In genomic region chr2:112691761-112692370, GRCh38 we compare ENCODE assay signal across 2 cellular contexts.
TF ChIP-seq lines count a peak whose summit lies in the region.

No MANE protein-coding gene starts in this region.

TF ChIP-seq in HEK293, 187 proteins besides CTCF, POLR2A, EP300 and RAD21:
- peak; percentile 66 for TF ChIP-seq ZBTB20 (tag by site-specific recombination; IDR thresholded peaks at IDR 0.05)
- TF ChIP-seq INSM2 (tag by site-specific recombination; IDR thresholded peaks at IDR 0.05), result no peak
TF ChIP-seq in HEK293: peak in this region for 1.

TF ChIP-seq in GM12878, 131 proteins besides CTCF, POLR2A, EP300 and RAD21:
- TF ChIP-seq ZNF592 (IDR thresholded peaks at IDR 0.05), result no peak
- TF ChIP-seq MTA3 (IDR thresholded peaks at IDR 0.05; ENCODE audit: borderline replicate concordance, low read length), result no peak
- TF ChIP-seq HSF1 (IDR thresholded peaks at IDR 0.05; ENCODE audit: low read depth, low read length), result no peak
- no peak for TF ChIP-seq BCL3 (IDR thresholded peaks at IDR 0.05; ENCODE audit: borderline replicate concordance, insufficient read depth, low read depth, low read length, poor library complexity, severe bottlenecking)
- TF ChIP-seq ZSCAN29 (IDR thresholded peaks at IDR 0.05), result no peak
- TF ChIP-seq USF1 (IDR thresholded peaks at IDR 0.05; ENCODE audit: borderline replicate concordance, extremely low read length, insufficient read depth, low read depth, low read length), result no peak
